Comparison of ENCODE assay signal across 1 cellular context in genomic region chr3:110015231-110015963, GRCh38.
TF ChIP-seq lines count a peak whose summit lies in the region.

No MANE protein-coding gene starts in this region.

TF ChIP-seq in SK-N-SH, 30 proteins besides CTCF, POLR2A, EP300 and RAD21 (continued from another document):
- no peak for TF ChIP-seq PBX3 (IDR thresholded peaks at IDR 0.05)
- TF ChIP-seq MEF2A (IDR thresholded peaks at IDR 0.05; ENCODE audit: borderline replicate concordance, low read depth) = no peak
- no peak for TF ChIP-seq RCOR1 (IDR thresholded peaks at IDR 0.05; ENCODE audit: low read length)
- TF ChIP-seq USF2 (IDR thresholded peaks at IDR 0.05; ENCODE audit: borderline replicate concordance, low read depth, low read length) = no peak
- TF ChIP-seq ELF1 (IDR thresholded peaks at IDR 0.05) = no peak
